Comparison of ENCODE assay signal across 18 cellular contexts in the genomic region with DNA sequence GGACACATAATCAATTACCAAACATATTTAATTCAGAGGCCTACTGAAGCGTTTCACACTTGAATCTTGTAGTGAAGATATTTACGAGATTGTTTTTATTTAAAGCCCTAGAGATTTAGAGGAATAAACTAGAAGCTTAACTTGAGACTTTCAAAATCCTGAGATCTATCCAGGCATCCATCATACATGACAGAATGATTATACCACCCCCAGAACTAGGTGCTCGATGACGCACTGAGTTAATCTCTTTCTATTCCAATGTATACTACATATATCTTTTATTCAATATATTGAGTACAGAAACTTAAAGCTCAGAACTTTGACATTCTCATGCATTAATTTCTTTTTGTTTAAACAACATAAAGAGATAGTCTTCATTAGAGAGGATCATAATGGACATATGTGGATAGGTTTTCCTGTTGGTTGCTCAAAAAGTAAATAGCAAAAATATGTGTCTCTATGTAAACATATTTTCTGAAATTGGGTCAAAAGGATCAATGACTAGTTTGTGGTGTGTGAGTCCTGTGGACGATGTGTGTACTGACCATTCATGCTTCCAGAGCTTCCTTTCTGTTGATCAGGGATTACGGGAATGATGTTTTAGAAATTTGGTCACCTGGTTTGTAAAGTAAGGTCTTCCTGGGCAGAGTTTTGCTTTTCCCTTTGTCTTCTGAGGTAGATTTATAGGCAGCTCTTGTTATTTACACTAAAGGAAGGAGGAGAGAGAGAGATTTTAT.
A peak's percentile ranks its signal among the peaks of the same experiment; 100 is the strongest.
DNase-seq lines count a peak whose midpoint lies in the region; ATAC-seq, FAIRE-seq and TF ChIP-seq lines count a peak whose summit lies in the region.
"Had no signal": no experiment of that assay in that cellular context is flagged by ENCODE, and none has a peak within 500 bp of the region (broad histone marks: within the 10 kb centered on the region; RNA-seq: fewer than 3 reads in every experiment).

No MANE protein-coding gene starts in this region.

- no peaks in the 10 kb centered on the region for H3K27me3 ChIP-seq in astrocyte (ENCODE audit: insufficient read depth, low read length)

- H3K9me3 Mint-ChIP-seq in activated naive CD4-positive, alpha-beta T cell treated with anti-CD3 and anti-CD28 coated beads, Interleukin-2, amount 50 U/mL, for 24 hours = no peaks in the 10 kb centered on the region
- no peaks in the 10 kb centered on the region for H3K9me3 Mint-ChIP-seq in astrocyte (ENCODE audit: unreplicated experiment)
- peaks cover 0 to 10% (median 0%) of the 10 kb centered on the region in 9 donors for H3K9me3 Mint-ChIP-seq in naive thymus-derived CD8-positive, alpha-beta T cell

- no peak for DNase-seq in activated naive CD4-positive, alpha-beta T cell treated with Interleukin-2 at 50 U/mL for 16 hours
- DNase-seq in astrocyte (ENCODE audit: low read depth) = no peak
- no peak for DNase-seq in naive thymus-derived CD8-positive, alpha-beta T cell
- DNase-seq in NCI-H187 (lab: John Stamatoyannopoulos, UW) = no peak
- DNase-seq in OCI-M2 (lab: John Stamatoyannopoulos, UW; ENCODE audit: unreplicated experiment) = no peak
- DNase-seq in NCI-H345 treated with DMSO at 0.1 percent for 48 hours (lab: John Stamatoyannopoulos, UW; ENCODE audit: unreplicated experiment) = no peak
- DNase-seq: C1 segment of cervical spinal cord, DND-41, GF-D8, GM23248, NCI-H1092 treated with DMSO at 0.1 percent for 48 hours, NCI-H187 treated with DMSO at 0.1 percent for 48 hours, NCI-H446 treated with DMSO at 0.1 percent for 48 hours, NCI-H774, SIG-M5 had no signal

- H4K20me1 ChIP-seq in astrocyte (ENCODE audit: insufficient read depth, low read length) = no peaks in the 10 kb centered on the region

- H3K4me3 ChIP-seq in astrocyte (ENCODE audit: insufficient read depth, low read depth, low read length) = no peak overlapping the region
- H3K4me3 ChIP-seq: GM23248 had no signal

- H3K9me3 ChIP-seq in astrocyte (ENCODE audit: insufficient read depth, low read depth, low read length) = no peaks in the 10 kb centered on the region

- no peak for ATAC-seq in naive thymus-derived CD8-positive, alpha-beta T cell
- no peak for ATAC-seq in HG03108 (IDR thresholded peaks at IDR 0.05; ENCODE audit: unreplicated experiment)

- H2AFZ ChIP-seq in astrocyte (ENCODE audit: low read depth, low read length) = no peak overlapping the region
- H2AFZ ChIP-seq: GM23248 had no signal

- H3K79me2 ChIP-seq in astrocyte (ENCODE audit: insufficient read depth, low read length) = no peaks in the 10 kb centered on the region

- no peak for FAIRE-seq in astrocyte (lab: Jason Lieb, UNC)
- FAIRE-seq: HTR-8/SVneo had no signal

- POLR2A ChIA-PET in naive thymus-derived CD8-positive, alpha-beta T cell (lab: Charles Lee) = interaction anchor here (1.0 kb wide), 1 partner anchor 85 kb away, joined by 3 read pairs; no protein-coding TSS in a partner anchor

- H3K27ac ChIP-seq in astrocyte (ENCODE audit: low read depth, low read length) = no peak overlapping the region
- H3K27ac ChIP-seq: GM23248 had no signal

- no peak overlapping the region for H3K9ac ChIP-seq in astrocyte (ENCODE audit: low read length)
- H3K9ac ChIP-seq: GM23248 had no signal

- no peak overlapping the region for H3K4me3 Mint-ChIP-seq in activated naive CD4-positive, alpha-beta T cell treated with anti-CD3 and anti-CD28 coated beads, Interleukin-2, amount 50 U/mL, for 24 hours
- H3K4me3 Mint-ChIP-seq in astrocyte (ENCODE audit: unreplicated experiment) = no peak overlapping the region
- no peak overlapping the region for H3K4me3 Mint-ChIP-seq in naive thymus-derived CD8-positive, alpha-beta T cell

- TF ChIP-seq CTCF in astrocyte (IDR thresholded peaks at IDR 0.05; ENCODE audit: insufficient read depth, low read depth, low read length) = no peak

- H3K27ac Mint-ChIP-seq in activated naive CD4-positive, alpha-beta T cell treated with anti-CD3 and anti-CD28 coated beads, Interleukin-2, amount 50 U/mL, for 24 hours = peak overlapping the region; percentile 8
- peak overlapping the region; percentile 9 for H3K27ac Mint-ChIP-seq in astrocyte (ENCODE audit: unreplicated experiment)
- H3K27ac Mint-ChIP-seq in naive thymus-derived CD8-positive, alpha-beta T cell = peak overlapping the region in 8 of 10 donors; percentile 6 to 90 (median 64)

- H3K4me1 ChIP-seq in astrocyte (ENCODE audit: insufficient read depth, low read length) = peaks cover 20% of the 10 kb centered on the region

- H3K4me1 Mint-ChIP-seq in activated naive CD4-positive, alpha-beta T cell treated with anti-CD3 and anti-CD28 coated beads, Interleukin-2, amount 50 U/mL, for 24 hours = peaks cover 83% of the 10 kb centered on the region
- H3K4me1 Mint-ChIP-seq in astrocyte (ENCODE audit: low read depth, unreplicated experiment) = peaks cover 55% of the 10 kb centered on the region
- H3K4me1 Mint-ChIP-seq in naive thymus-derived CD8-positive, alpha-beta T cell = peaks cover 43 to 80% (median 76%) of the 10 kb centered on the region in 4 donors

- no peaks in the 10 kb centered on the region for H3K36me3 ChIP-seq in astrocyte (ENCODE audit: insufficient read depth, low read length)

- H3K36me3 Mint-ChIP-seq in activated naive CD4-positive, alpha-beta T cell treated with anti-CD3 and anti-CD28 coated beads, Interleukin-2, amount 50 U/mL, for 24 hours = peaks cover 4% of the 10 kb centered on the region
- no peaks in the 10 kb centered on the region for H3K36me3 Mint-ChIP-seq in astrocyte (ENCODE audit: low read depth, unreplicated experiment)
- H3K36me3 Mint-ChIP-seq in naive thymus-derived CD8-positive, alpha-beta T cell = peaks cover 0 to 5% (median 0%) of the 10 kb centered on the region in 3 donors

- H3K27me3 Mint-ChIP-seq in activated naive CD4-positive, alpha-beta T cell treated with anti-CD3 and anti-CD28 coated beads, Interleukin-2, amount 50 U/mL, for 24 hours = no peaks in the 10 kb centered on the region
- H3K27me3 Mint-ChIP-seq in astrocyte (ENCODE audit: low read depth, unreplicated experiment) = no peaks in the 10 kb centered on the region
- H3K27me3 Mint-ChIP-seq in naive thymus-derived CD8-positive, alpha-beta T cell = no peaks in the 10 kb centered on the region

- no peak overlapping the region for H3K4me2 ChIP-seq in astrocyte (ENCODE audit: low read length)

Comparison
In these comparisons a context has a peak if more than half of its experiments do, and no peak if none do; other contexts are left out.
1. H3K27ac Mint-ChIP-seq: peak in every context shown above with its lines; median percentile 64 in naive thymus-derived CD8-positive, alpha-beta T cell; 9 in astrocyte; 8 in activated naive CD4-positive, alpha-beta T cell treated with anti-CD3 and anti-CD28 coated beads, Interleukin-2, amount 50 U/mL, for 24 hours.